In genomic region chr17:37103191-37103590, GRCh38 we compare ENCODE assay signal across 25 cellular contexts.
"Had no signal": no experiment of that assay in that cellular context is flagged by ENCODE, and none has a peak within 500 bp of the region (broad histone marks: within the 10 kb centered on the region; RNA-seq: fewer than 3 reads in every experiment).

No MANE protein-coding gene starts in this region.

- H3K4me3 ChIP-seq: left ventricle myocardium inferior, lung, ovary, prostate gland, skin epidermis, transverse colon, upper lobe of right lung had no signal

- H3K4me1 Mint-ChIP-seq: natural killer cell; stimulated activated effector memory CD8-positive, alpha-beta T cell treated with anti-CD3 and anti-CD28 coated beads, Interleukin-12 subunit alpha, Interleukin-12 subunit beta, amount 100 ng/mL, for 72 hours; stimulated activated naive CD8-positive, alpha-beta T cell treated with anti-CD3 and anti-CD28 coated beads, Interleukin-15, amount 100 ng/mL, for 72 hours had no signal

- H3K9me3 Mint-ChIP-seq: mesothelial cell of epicardium; naive B cell; natural killer cell; stimulated activated effector memory CD8-positive, alpha-beta T cell treated with anti-CD3 and anti-CD28 coated beads, Interleukin-12 subunit alpha, Interleukin-12 subunit beta, amount 100 ng/mL, for 72 hours; stimulated activated naive CD8-positive, alpha-beta T cell treated with anti-CD3 and anti-CD28 coated beads, Interleukin-15, amount 100 ng/mL, for 72 hours had no signal

- H3K9me3 ChIP-seq: left ventricle myocardium inferior, ovary, prostate gland, transverse colon, upper lobe of right lung had no signal

- ATAC-seq: natural killer cell; right cardiac atrium; sciatic nerve; stimulated activated effector memory CD8-positive, alpha-beta T cell treated with anti-CD3 and anti-CD28 coated beads, Interleukin-12 subunit alpha, Interleukin-12 subunit beta, amount 100 ng/mL, for 72 hours; stimulated activated naive CD8-positive, alpha-beta T cell treated with anti-CD3 and anti-CD28 coated beads, Interleukin-15, amount 100 ng/mL, for 72 hours; upper lobe of right lung had no signal

- H3K4me3 Mint-ChIP-seq: mesothelial cell of epicardium; naive B cell; natural killer cell; stimulated activated effector memory CD8-positive, alpha-beta T cell treated with anti-CD3 and anti-CD28 coated beads, Interleukin-12 subunit alpha, Interleukin-12 subunit beta, amount 100 ng/mL, for 72 hours; stimulated activated naive CD8-positive, alpha-beta T cell treated with anti-CD3 and anti-CD28 coated beads, Interleukin-15, amount 100 ng/mL, for 72 hours had no signal

- H3K27me3 ChIP-seq: ovary, transverse colon, upper lobe of right lung had no signal

- H3K4me1 ChIP-seq: transverse colon, upper lobe of right lung had no signal

- H3K36me3 ChIP-seq: ovary, prostate gland, transverse colon had no signal

- H3K27ac Mint-ChIP-seq: mesothelial cell of epicardium; natural killer cell; stimulated activated effector memory CD8-positive, alpha-beta T cell treated with anti-CD3 and anti-CD28 coated beads, Interleukin-12 subunit alpha, Interleukin-12 subunit beta, amount 100 ng/mL, for 72 hours had no signal

- H3K27me3 Mint-ChIP-seq: naive B cell; stimulated activated naive CD8-positive, alpha-beta T cell treated with anti-CD3 and anti-CD28 coated beads, Interleukin-15, amount 100 ng/mL, for 72 hours had no signal

- H3K27ac ChIP-seq: left ventricle myocardium inferior, ovary, prostate gland, skin epidermis, transverse colon, upper lobe of right lung had no signal

- FAIRE-seq: urothelium cell line had no signal

- DNase-seq: hypothalamus; islet precursor cell; left ventricle myocardium inferior; mesendoderm; naive B cell; natural killer cell; ovary; retina; right cardiac atrium; stimulated activated CD4-positive, alpha-beta T cell treated with anti-CD3 and anti-CD28 coated beads, Interleukin-12 subunit alpha, Interleukin-12 subunit beta, amount 100 ng/mL, for 4 hours; stimulated activated CD4-positive, alpha-beta T cell treated with anti-CD3 and anti-CD28 coated beads, Interleukin-15, amount 100 ng/mL, for 24 hours; stimulated activated CD4-positive, alpha-beta T cell treated with anti-CD3 and anti-CD28 coated beads, Interleukin-2, amount 100 ng/mL, for 24 hours; stimulated activated CD4-positive, alpha-beta T cell treated with anti-CD3 and anti-CD28 coated beads, Interleukin-4, amount 100 ng/mL, for 1 hour; stimulated activated naive CD4-positive, alpha-beta T cell treated with Interleukin-2 at 50 U/mL for 16 hours; stimulated activated naive CD8-positive, alpha-beta T cell treated with anti-CD3 and anti-CD28 coated beads, Interleukin-15, amount 100 ng/mL, for 72 hours; substantia nigra; transverse colon; upper lobe of right lung had no signal

- H3K36me3 Mint-ChIP-seq: natural killer cell had no signal
